ENCODE assay signal across 1 cellular context in the genomic region with DNA sequence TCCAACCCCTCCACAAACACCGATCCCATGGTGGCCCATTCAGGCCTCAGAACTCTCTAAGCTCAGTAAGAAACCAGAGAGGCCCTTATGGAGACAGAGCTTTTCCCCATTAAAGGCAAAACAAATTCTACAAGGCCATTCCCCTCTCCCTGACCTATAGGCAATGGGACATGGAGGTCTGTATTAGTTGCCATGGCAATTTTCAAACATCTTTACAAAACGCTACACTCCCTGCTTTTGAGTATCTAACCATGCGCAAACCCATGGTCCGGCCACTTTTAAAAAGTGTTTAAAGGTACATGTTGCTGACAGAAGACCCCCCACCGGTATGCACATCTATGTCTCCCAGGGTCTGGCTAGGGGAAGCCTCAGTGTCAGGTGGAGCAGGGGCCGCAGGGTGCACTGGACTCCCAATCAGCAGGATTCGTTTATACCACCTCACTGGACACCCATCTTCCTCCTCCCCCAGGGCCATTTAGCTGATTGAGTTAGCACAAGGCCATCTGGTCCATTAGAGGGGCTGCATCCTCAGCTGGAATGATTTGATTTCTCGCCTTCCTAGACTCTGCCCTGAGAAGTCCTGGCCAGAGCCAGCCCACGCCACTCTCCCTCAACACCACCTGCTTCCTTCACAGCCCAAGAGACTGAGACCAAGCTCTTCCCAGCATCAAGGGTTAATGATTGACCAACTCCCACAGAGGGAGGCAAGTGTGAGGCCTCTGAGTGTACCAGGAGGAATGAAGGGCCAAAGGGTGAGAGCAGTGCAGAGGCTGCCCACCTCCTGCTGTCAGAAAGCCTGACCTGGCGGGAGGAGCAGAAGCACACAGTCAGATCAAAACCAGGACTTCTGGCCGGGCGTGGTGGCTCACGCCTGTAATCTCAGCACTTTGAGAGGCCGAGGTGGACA.
TF ChIP-seq lines count a peak whose summit lies in the region.

No MANE protein-coding gene starts in this region.

TF ChIP-seq in SK-N-SH treated with all-trans-retinoic acid at 6 μM for 48 hours, 23 proteins besides CTCF, POLR2A, EP300 and RAD21 (continued from another document):
- TF ChIP-seq ISL1 (CRISPR knock-in tag; IDR thresholded peaks at IDR 0.05) (peak; percentile 48), TOX (CRISPR knock-in tag; IDR thresholded peaks at IDR 0.05; ENCODE audit: borderline replicate concordance) (no peak)
